ENCODE assay signal across 8 cellular contexts in the genomic region with DNA sequence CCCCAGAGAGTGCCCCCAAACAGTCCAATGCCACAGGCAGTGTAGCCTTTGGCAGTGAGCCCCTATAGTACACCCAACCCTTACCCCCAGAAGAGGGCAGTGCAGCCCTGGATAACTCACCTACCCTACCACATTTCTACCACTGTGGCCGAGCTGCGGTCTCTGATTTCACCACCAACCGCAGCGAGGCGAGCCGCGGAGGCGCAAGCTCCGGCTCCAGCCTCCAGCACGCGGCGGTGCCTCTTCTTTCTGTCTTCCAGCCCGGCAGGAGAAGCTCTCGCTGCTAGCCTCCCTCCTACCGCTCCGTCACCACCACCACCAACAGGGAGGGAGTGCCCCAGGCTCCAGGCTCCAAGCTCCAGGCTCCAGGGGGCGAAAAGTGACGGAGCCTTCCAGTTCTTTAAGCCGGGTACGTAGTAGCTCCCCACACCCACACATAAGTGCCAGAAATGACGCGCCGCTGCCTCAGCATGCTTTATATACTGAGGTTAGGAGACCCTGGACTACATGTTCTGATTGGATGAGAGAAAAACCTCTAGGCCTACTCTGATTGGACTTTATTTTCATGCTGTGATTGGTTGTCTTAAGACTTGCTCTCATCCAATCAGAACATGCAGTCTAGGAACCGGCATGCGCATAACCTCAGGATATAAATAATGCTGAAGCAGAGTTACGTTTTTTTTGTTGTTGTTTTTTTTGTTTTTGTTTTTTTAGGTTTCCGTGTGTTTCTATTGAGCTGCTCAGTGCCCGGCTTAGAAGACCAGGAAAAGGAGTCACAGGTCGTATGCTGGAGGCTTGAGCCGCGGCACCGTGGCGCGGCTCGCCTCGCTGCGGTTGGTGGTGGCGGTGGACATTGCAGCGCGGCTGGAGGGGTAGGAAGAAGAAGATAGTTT. TPM values are rescaled to one million over a fixed set of nuclear protein-coding genes. Genes with fewer than 3 reads are reported as not detected.
DNase-seq lines count a peak whose midpoint lies in the region; ATAC-seq and TF ChIP-seq lines count a peak whose summit lies in the region.

A gene (plus strand): TSS at position 645 of the 893 bp plus-strand sequence.

- H3K36me3 Mint-ChIP-seq in brain, result peaks cover 8% of the 10 kb centered on the region

- peaks cover 10% of the 10 kb centered on the region for H3K27me3 ChIP-seq in Loucy (ENCODE audit: insufficient read depth, low read length, poor library complexity, severe bottlenecking)

- no peaks in the 10 kb centered on the region for H4K20me1 ChIP-seq in Loucy (ENCODE audit: insufficient read depth, low read length, poor library complexity, severe bottlenecking)

- H3K9me3 ChIP-seq in ES-I3 (ENCODE audit: control insufficient read depth, insufficient read depth, low read length) (no peaks in the 10 kb centered on the region), Loucy (ENCODE audit: insufficient read depth, low read depth, low read length) (no peaks in the 10 kb centered on the region)

- no peaks in the 10 kb centered on the region for H3K4me1 Mint-ChIP-seq in brain

- ATAC-seq in left lobe of liver (peak; percentile 89), GM19324 (IDR thresholded peaks at IDR 0.05; ENCODE audit: low FRiP score, unreplicated experiment) (no peak), GM19395 (IDR thresholded peaks at IDR 0.05; ENCODE audit: unreplicated experiment) (no peak)
- peak; percentile 88 for ATAC-seq in stimulated activated naive CD8-positive, alpha-beta T cell treated with anti-CD3 and anti-CD28 coated beads, Interleukin-15, Interleukin-2, amounts not matched to agents 100 U/mL and 50 U/mL, for 24 hours

- H3K79me2 ChIP-seq in Loucy (ENCODE audit: insufficient read depth, low read length), result no peaks in the 10 kb centered on the region

- no peak within 1 kb of the TSS for H3K4me3 Mint-ChIP-seq in brain

- H3K4me3 ChIP-seq in Loucy (ENCODE audit: low read length, poor library complexity, severe bottlenecking), result peak within 1 kb of the TSS; percentile 33

- H3K36me3 ChIP-seq in ES-I3 (ENCODE audit: insufficient read depth, low read length) (no peaks in the 10 kb centered on the region), Loucy (ENCODE audit: insufficient read depth, low read length) (no peaks in the 10 kb centered on the region)

- peak within 1 kb of the TSS; percentile 54 for H3K4me2 ChIP-seq in Loucy (ENCODE audit: low read depth, low read length, poor library complexity, severe bottlenecking)

- no peak within 1 kb of the TSS for H2AFZ ChIP-seq in Loucy (ENCODE audit: low read length)

- H3K4me1 ChIP-seq in ES-I3 (ENCODE audit: insufficient read depth, low read length) (no peaks in the 10 kb centered on the region), Loucy (ENCODE audit: insufficient read depth, low read length, poor library complexity, severe bottlenecking) (no peaks in the 10 kb centered on the region)

- no peak within 1 kb of the TSS for H3K27ac Mint-ChIP-seq in brain

- peak within 1 kb of the TSS; percentile 86 for H3K9ac ChIP-seq in ES-I3 (ENCODE audit: low read depth, low read length)
- no peak within 1 kb of the TSS for H3K9ac ChIP-seq in Loucy (ENCODE audit: low read depth, low read length, poor library complexity, severe bottlenecking)

- H3F3A ChIP-seq in Loucy (ENCODE audit: low read depth), result no peaks in the 10 kb centered on the region

- H3K9me3 Mint-ChIP-seq in brain, result no peaks in the 10 kb centered on the region

- TF ChIP-seq CTCF in Loucy (conservative IDR thresholded peaks at IDR 0.05; ENCODE audit: low read length) (peak; percentile 71), brain (conservative IDR thresholded peaks at IDR 0.05) (peak; percentile 71 to 73)

- no peaks in the 10 kb centered on the region for H3K9me2 ChIP-seq in Loucy (replicated peaks; ENCODE audit: low read depth, low read length)

- peak; percentile 90 for DNase-seq in OCI-M1 (lab: John Stamatoyannopoulos, UW)
- peak; percentile 84 for DNase-seq in left lobe of liver (ENCODE audit: low spot score)
- peak; percentile 43 for DNase-seq in stimulated activated naive CD8-positive, alpha-beta T cell treated with anti-CD3 and anti-CD28 coated beads, Interleukin-15, Interleukin-2, amounts not matched to agents 100 U/mL and 50 U/mL, for 24 hours

- H3K27me3 Mint-ChIP-seq in brain, result peaks cover 3% of the 10 kb centered on the region

RNA-seq across cellular contexts. Expression of the gene that starts here (rescaled TPM):
- 0.80 TPM for polyA plus RNA-seq in brain (ENCODE audit: insufficient read depth, low read depth, low replicate concordance)
- 2.2 TPM for total RNA-seq in left lobe of liver

Comparison
In these comparisons a context has a peak if more than half of its experiments do, and no peak if none do; other contexts are left out.
1. ATAC-seq: peak in left lobe of liver (single experiment) and stimulated activated naive CD8-positive, alpha-beta T cell treated with anti-CD3 and anti-CD28 coated beads, Interleukin-15, Interleukin-2, amounts not matched to agents 100 U/mL and 50 U/mL, for 24 hours (single experiment); none in GM19324 (single experiment) and GM19395 (single experiment).
2. Peak in every context shown above with its lines, with median percentiles within 50 percentile points of each other: DNase-seq.